In genomic region chr13:28494537-28494860, GRCh38 we compare ENCODE assay signal across 9 cellular contexts. TPM values are rescaled to one million over a fixed set of nuclear protein-coding genes. Genes with fewer than 3 reads are reported as not detected.
DNase-seq lines count a peak whose midpoint lies in the region; ATAC-seq, FAIRE-seq and TF ChIP-seq lines count a peak whose summit lies in the region.
"Had no signal": no experiment of that assay in that cellular context is flagged by ENCODE, and none has a peak within 500 bp of the region (broad histone marks: within the 10 kb centered on the region; RNA-seq: fewer than 3 reads in every experiment).

No MANE protein-coding gene starts in this region.

- H2AFZ ChIP-seq in MM.1S (ENCODE audit: low read length) (no peak overlapping the region), parathyroid adenoma (peak overlapping the region; percentile 60)

- intact Hi-C loops in esophagus muscularis mucosa (cut with DNase I) = no loop called here

- in situ Hi-C loops in G401 (cut with HindIII; ENCODE audit: low sequenced_read_pairs) = no loop called here

- no peaks in the 10 kb centered on the region for H3K4me1 ChIP-seq in MM.1S (ENCODE audit: low read length)
- H3K4me1 ChIP-seq in esophagus muscularis mucosa = peaks cover 12 to 26% (median 26%) of the 10 kb centered on the region in 4 donors
- H3K4me1 ChIP-seq in parathyroid adenoma = no peaks in the 10 kb centered on the region

- H3K4me2 ChIP-seq in MM.1S (ENCODE audit: low read depth, low read length) = peak overlapping the region; percentile 45; the same call in 1 of the 2 replicates
- peak overlapping the region; percentile 69 for H3K4me2 ChIP-seq in parathyroid adenoma (ENCODE audit: low read length)

- no peak for FAIRE-seq in RCC 7860 (lab: Jason Lieb, UNC)
- FAIRE-seq: islet of Langerhans had no signal

- 0% methylated on average over 11 of the region's 33 CpGs for WGBS in esophagus muscularis mucosa

- no peak for ATAC-seq in GM21381 (IDR thresholded peaks at IDR 0.05; ENCODE audit: unreplicated experiment)

- no peaks in the 10 kb centered on the region for H3K9me3 ChIP-seq in MM.1S (replicated peaks; ENCODE audit: insufficient read depth, low read length)
- H3K9me3 ChIP-seq in esophagus muscularis mucosa = no peaks in the 10 kb centered on the region
- no peaks in the 10 kb centered on the region for H3K9me3 ChIP-seq in parathyroid adenoma (ENCODE audit: control insufficient read depth, low read length)

- TF ChIP-seq CTCF in MM.1S (IDR thresholded peaks at IDR 0.05; ENCODE audit: low read length) = no peak
- no peak for TF ChIP-seq CTCF in esophagus muscularis mucosa (IDR thresholded peaks at IDR 0.05)
- no peak for TF ChIP-seq CTCF in parathyroid adenoma (IDR thresholded peaks at IDR 0.05)

- no peaks in the 10 kb centered on the region for H3K79me2 ChIP-seq in MM.1S (ENCODE audit: low read length)
- no peaks in the 10 kb centered on the region for H3K79me2 ChIP-seq in parathyroid adenoma

- H3K27me3 ChIP-seq in MM.1S (replicated peaks; ENCODE audit: insufficient read depth, low read length) = peaks cover 8% of the 10 kb centered on the region; the same call in 1 of the 2 replicates
- H3K27me3 ChIP-seq in esophagus muscularis mucosa = peaks cover 0 to 83% (median 27%) of the 10 kb centered on the region in 4 donors
- H3K27me3 ChIP-seq in parathyroid adenoma (ENCODE audit: control insufficient read depth, insufficient read depth, low read length) = peaks cover 13% of the 10 kb centered on the region

- H4K20me1 ChIP-seq in MM.1S (ENCODE audit: insufficient read depth, low read length) = no peaks in the 10 kb centered on the region

- DNase-seq in G401 (ENCODE audit: low spot score) = peak; percentile 32
- DNase-seq in MM.1S = no peak
- no peak for DNase-seq in esophagus muscularis mucosa (ENCODE audit: extremely low spot score)
- no peak for DNase-seq in NCI-H446 treated with DMSO at 0.1 percent for 48 hours (lab: John Stamatoyannopoulos, UW)
- no peak for DNase-seq in NCI-H345 treated with DMSO at 0.1 percent for 48 hours (lab: John Stamatoyannopoulos, UW; ENCODE audit: unreplicated experiment)
- no peak for DNase-seq in RCC 7860 (ENCODE audit: low spot score)

- TF ChIP-seq EP300 in esophagus muscularis mucosa (IDR thresholded peaks at IDR 0.05) = no peak

- no peaks in the 10 kb centered on the region for H3F3A ChIP-seq in MM.1S (ENCODE audit: insufficient read depth, low read length)

- no peak for TF ChIP-seq POLR2A in esophagus muscularis mucosa (IDR thresholded peaks at IDR 0.05; ENCODE audit: low read depth)

- peak overlapping the region; percentile 25; the same call in 1 of the 2 replicates for H3K4me3 ChIP-seq in MM.1S (ENCODE audit: low read length)
- H3K4me3 ChIP-seq in esophagus muscularis mucosa = peak overlapping the region; percentile 52 to 60 (median 56)
- H3K4me3 ChIP-seq in parathyroid adenoma (ENCODE audit: low read depth, low read length) = peak overlapping the region; percentile 44

- H3K9me2 ChIP-seq in MM.1S (replicated peaks; ENCODE audit: insufficient read depth, low read length) = no peaks in the 10 kb centered on the region

- no peak overlapping the region for H3K27ac ChIP-seq in MM.1S (ENCODE audit: low read length)
- H3K27ac ChIP-seq in esophagus muscularis mucosa (replicated peaks in 1 of 4) = peak overlapping the region; percentile 64 to 75 (median 67)
- peak overlapping the region; percentile 56 for H3K27ac ChIP-seq in parathyroid adenoma

- H3K9ac ChIP-seq in MM.1S (ENCODE audit: low read length) (no peak overlapping the region), parathyroid adenoma (no peak overlapping the region)

- H3K36me3 ChIP-seq in MM.1S (replicated peaks; ENCODE audit: insufficient read depth, low read length) (no peaks in the 10 kb centered on the region), esophagus muscularis mucosa (no peaks in the 10 kb centered on the region), parathyroid adenoma (ENCODE audit: control insufficient read depth, insufficient read depth, low read length) (no peaks in the 10 kb centered on the region)

RNA-seq across cellular contexts. Expression of gene FLT1, which starts 0.4 kb away (rescaled TPM):
- total RNA-seq in G401 (2014; rRNA removed; shearing (Covaris generic)) = not detected in 2 replicates
- 10 to 100 TPM; 12.5 to 46.2 (median 31.3) TPM for total RNA-seq in esophagus muscularis mucosa

Comparison
In these comparisons a context has a peak if more than half of its experiments do, and no peak if none do; other contexts are left out.
1. RNA of gene FLT1, which starts 0.4 kb away (total RNA-seq): 12.5 to 46.2 TPM in esophagus muscularis mucosa; not detected in G401; every median in the first group is over 10 times any median in the second.
2. Peak in every context shown above with its lines, with median percentiles within 50 percentile points of each other: H3K4me3 ChIP-seq.